Comparison of ENCODE assay signal across 9 cellular contexts in the genomic region with DNA sequence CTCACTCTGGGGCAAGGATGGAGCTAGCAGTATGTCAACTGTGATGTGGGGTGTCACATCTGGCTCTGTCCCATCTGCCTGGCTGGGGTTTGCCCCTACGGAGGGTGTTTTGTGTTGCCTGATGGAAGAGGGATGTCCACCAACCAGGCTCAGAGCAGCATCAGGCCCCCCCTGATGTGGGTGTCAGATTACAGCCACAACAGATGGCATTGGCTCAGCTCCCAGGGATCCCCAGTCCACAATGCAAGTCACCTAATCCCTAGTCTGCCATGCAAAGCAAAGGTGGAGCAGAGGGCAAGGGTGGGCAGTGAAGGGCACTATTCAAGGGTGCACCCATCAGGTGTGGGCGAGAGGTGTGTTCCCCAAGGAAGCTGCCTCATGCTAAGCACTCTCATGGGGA. TPM values are rescaled to one million over a fixed set of nuclear protein-coding genes. Genes with fewer than 3 reads are reported as not detected.
DNase-seq lines count a peak whose midpoint lies in the region; ATAC-seq and TF ChIP-seq lines count a peak whose summit lies in the region.
"Had no signal": no experiment of that assay in that cellular context is flagged by ENCODE, and none has a peak within 500 bp of the region (broad histone marks: within the 10 kb centered on the region; RNA-seq: fewer than 3 reads in every experiment).

No MANE protein-coding gene starts in this region.

- TF ChIP-seq EP300 in gastroesophageal sphincter (IDR thresholded peaks at IDR 0.05), result no peak

- H4K20me1 ChIP-seq in fibroblast of lung (ENCODE audit: control insufficient read depth, extremely low read depth, insufficient read depth, low read length), result no peaks in the 10 kb centered on the region

- no peak for ATAC-seq in gastroesophageal sphincter
- no peak for ATAC-seq in GM21360 (IDR thresholded peaks at IDR 0.05; ENCODE audit: unreplicated experiment)

- CTCF ChIA-PET in HEK293 (lab: Yijun Ruan, JAX), result no interaction called here

- no peaks in the 10 kb centered on the region for H3K9me3 ChIP-seq in HEK293 (ENCODE audit: control insufficient read depth, insufficient read depth, low read depth, low read length)
- H3K9me3 ChIP-seq in fibroblast of lung (ENCODE audit: control insufficient read depth, insufficient read depth, low read depth, low read length), result no peaks in the 10 kb centered on the region
- H3K9me3 ChIP-seq in gastroesophageal sphincter, result no peaks in the 10 kb centered on the region

- H3K36me3 ChIP-seq in HEK293 (ENCODE audit: control insufficient read depth in 2 of 2, insufficient read depth in 1 of 2, low read length in 2 of 2) (no peaks in the 10 kb centered on the region), fibroblast of lung (ENCODE audit: control insufficient read depth, insufficient read depth, low read length) (no peaks in the 10 kb centered on the region), gastroesophageal sphincter (no peaks in the 10 kb centered on the region)

- H3K4me3 ChIP-seq in AG10803 (ENCODE audit: low read length) (no peak overlapping the region), HEK293 (ENCODE audit: low read depth, low read length) (no peak overlapping the region), fibroblast of lung (replicated peaks in 1 of 4; ENCODE audit: control extremely low read depth in 1 of 4, insufficient read depth in 1 of 4, low read depth in 3 of 4, low read length in 4 of 4) (no peak overlapping the region), gastroesophageal sphincter (no peak overlapping the region)

- H3K27me3 ChIP-seq in fibroblast of lung (ENCODE audit: control insufficient read depth, insufficient read depth, low read length) (no peaks in the 10 kb centered on the region), gastroesophageal sphincter (no peaks in the 10 kb centered on the region)

- H3K4me1 ChIP-seq in HEK293 (ENCODE audit: control insufficient read depth, insufficient read depth, low read length) (no peaks in the 10 kb centered on the region), fibroblast of lung (ENCODE audit: control insufficient read depth, extremely low read depth, insufficient read depth, low read length) (peaks cover 20% of the 10 kb centered on the region), gastroesophageal sphincter (no peaks in the 10 kb centered on the region)

- TF ChIP-seq POLR2A in gastroesophageal sphincter (IDR thresholded peaks at IDR 0.05), result no peak

- POLR2A ChIA-PET in HEK293 (lab: Yijun Ruan, JAX), result no interaction called here

- TF ChIP-seq CTCF in AG10803 (conservative IDR thresholded peaks at IDR 0.05; ENCODE audit: low read length), result no peak
- TF ChIP-seq CTCF in HEK293 (tag by site-specific recombination; IDR thresholded peaks at IDR 0.05), result no peak
- no peak for TF ChIP-seq CTCF in fibroblast of lung (conservative IDR thresholded peaks at IDR 0.05 in 1 of 2, IDR thresholded peaks at IDR 0.05 in 1 of 2; ENCODE audit: low read depth in 1 of 2, low read length in 2 of 2)
- no peak for TF ChIP-seq CTCF in gastroesophageal sphincter (IDR thresholded peaks at IDR 0.05)

- no peak overlapping the region for H2AFZ ChIP-seq in fibroblast of lung (ENCODE audit: low read length)

- H3K79me2 ChIP-seq in fibroblast of lung (ENCODE audit: control insufficient read depth, insufficient read depth, low read length), result no peaks in the 10 kb centered on the region

- no peak overlapping the region for H3K4me2 ChIP-seq in fibroblast of lung (ENCODE audit: extremely low read depth, insufficient read depth, low read length)

- WGBS in gastroesophageal sphincter (ENCODE audit: low coverage in 1 of 2), 2 donors, result 88% methylated on average over 1 of the region's 2 CpGs; no CpG with 5 or more reads in 1 of the 2 donors

- H3K9ac ChIP-seq in fibroblast of lung (ENCODE audit: insufficient read depth, low read length), result no peak overlapping the region

- peak; percentile 84 for DNase-seq in AG10803 (ENCODE audit: low read depth)
- DNase-seq in NCI-H748 treated with DMSO at 0.1 percent for 48 hours (lab: John Stamatoyannopoulos, UW), result peak; percentile 7
- DNase-seq in fibroblast of lung (ENCODE audit: low read depth in 2 of 2), result peak; percentile 55 to 69
- no peak for DNase-seq in stimulated activated CD4-positive, alpha-beta T cell treated with anti-CD3 and anti-CD28 coated beads, Interleukin-15, amount 100 ng/mL, for 24 hours
- DNase-seq in activated gamma-delta T cell (lab: John Stamatoyannopoulos, UW), result no peak
- DNase-seq: NCI-H187 treated with DMSO at 0.1 percent for 48 hours had no signal

- H3K27ac ChIP-seq in HEK293 (ENCODE audit: extremely low read depth, low read depth, low read length) (no peak overlapping the region), fibroblast of lung (ENCODE audit: insufficient read depth, low read length) (no peak overlapping the region), gastroesophageal sphincter (no peak overlapping the region)

TF ChIP-seq in HEK293, 187 proteins besides CTCF, POLR2A, EP300 and RAD21:
- TF ChIP-seq ZBTB48 (tag by site-specific recombination; IDR thresholded peaks at IDR 0.05) (peak; percentile 71), ZNF133 (tag by site-specific recombination; IDR thresholded peaks at IDR 0.05) (no peak), GLIS1 (tag by site-specific recombination; IDR thresholded peaks at IDR 0.05) (peak; percentile 38; the same call in 1 of the 2 replicates), ZNF324 (tag by site-specific recombination; IDR thresholded peaks at IDR 0.05) (no peak)

RNA-seq across cellular contexts. Expression of gene AMOTL2, which starts 48.9 kb away (rescaled TPM):
- 58.6 and 74.6 TPM in 2 replicates for total RNA-seq in fibroblast of lung
- polyA plus RNA-seq in fibroblast of lung, result 68.9 and 97.0 TPM in 2 replicates
- polyA plus RNA-seq in fibroblast of lung (2012), result 59.7 and 93.1 TPM in 2 replicates
- polyA minus RNA-seq in fibroblast of lung (ENCODE audit: low replicate concordance), result 187 and 260 TPM in 2 replicates
- 100 to 1,000 TPM in 3 of 4 donors, 10 to 100 TPM in 1; 93.2 to 226 (median 153) TPM for total RNA-seq in gastroesophageal sphincter

Comparison
In these comparisons a context has a peak if more than half of its experiments do, and no peak if none do; other contexts are left out.
1. DNase-seq: peak in AG10803 (single experiment), NCI-H748 treated with DMSO at 0.1 percent for 48 hours (single experiment) and fibroblast of lung (2 of 2); none in stimulated activated CD4-positive, alpha-beta T cell treated with anti-CD3 and anti-CD28 coated beads, Interleukin-15, amount 100 ng/mL, for 24 hours (single experiment) and activated gamma-delta T cell (single experiment).